ENCODE assay signal across 10 cellular contexts in the genomic region with DNA sequence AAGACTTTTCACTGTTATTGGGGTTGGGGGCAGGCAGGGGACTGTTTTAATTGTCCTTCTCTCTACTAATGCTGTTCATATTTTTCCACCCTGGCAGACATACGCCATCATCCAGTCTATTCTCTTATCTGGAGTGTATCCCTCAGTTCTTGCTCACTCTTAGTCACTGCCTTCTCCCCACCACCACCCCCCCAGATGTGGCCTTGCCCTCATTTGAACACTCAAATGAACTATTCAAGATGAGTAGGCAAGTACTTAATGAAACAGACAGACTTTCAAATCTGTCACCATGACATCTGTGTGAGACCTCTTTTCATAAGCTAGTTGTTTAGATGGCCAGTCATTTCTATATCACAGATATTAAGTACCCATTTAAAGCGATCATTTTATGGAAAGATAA. TPM values are rescaled to one million over a fixed set of nuclear protein-coding genes. Genes with fewer than 3 reads are reported as not detected.
A peak's percentile ranks its signal among the peaks of the same experiment; 100 is the strongest.
DNase-seq lines count a peak whose midpoint lies in the region; ATAC-seq lines count a peak whose summit lies in the region.
"Had no signal": no experiment of that assay in that cellular context is flagged by ENCODE, and none has a peak within 500 bp of the region (broad histone marks: within the 10 kb centered on the region; RNA-seq: fewer than 3 reads in every experiment).

No MANE protein-coding gene starts in this region.

- DNase-seq in activated naive CD4-positive, alpha-beta T cell treated with anti-CD3 and anti-CD28 coated beads for 36 hours: peak; percentile 75
- DNase-seq in activated naive CD4-positive, alpha-beta T cell (lab: John Stamatoyannopoulos, UW): no peak
- DNase-seq in activated CD4-positive, alpha-beta T cell treated with anti-CD3 and anti-CD28 coated beads, Interleukin-2, amount 50 U/mL, for 4 hours: peak; percentile 19 to 37
- peak; percentile 46 for DNase-seq in hepatic stellate cell (ENCODE audit: low spot score)
- DNase-seq in stimulated activated naive B cell treated with anti-CD40 and anti-IgM and Interleukin-4, amounts not matched to agents 10 μg/mL and 1 μg/mL and 100 μg/mL, for 72 hours: no peak
- DNase-seq in foreskin melanocyte: no peak
- DNase-seq in posterior cingulate gyrus: no peak
- DNase-seq: C1 segment of cervical spinal cord had no signal

- H3K36me3 Mint-ChIP-seq in activated naive CD4-positive, alpha-beta T cell treated with anti-CD3 and anti-CD28 coated beads for 36 hours (ENCODE audit: low read depth): peaks cover 26% of the 10 kb centered on the region
- H3K36me3 Mint-ChIP-seq in stimulated activated naive B cell treated with anti-CD40 and anti-IgM and Interleukin-4, amounts not matched to agents 10 μg/mL and 1 μg/mL and 100 μg/mL, for 72 hours: peaks cover 20 to 41% of the 10 kb centered on the region in 2 donors

- H3K9me3 Mint-ChIP-seq in activated naive CD4-positive, alpha-beta T cell treated with anti-CD3 and anti-CD28 coated beads for 36 hours: no peaks in the 10 kb centered on the region
- H3K9me3 Mint-ChIP-seq in stimulated activated naive B cell treated with anti-CD40 and anti-IgM and Interleukin-4, amounts not matched to agents 10 μg/mL and 1 μg/mL and 100 μg/mL, for 72 hours: no peaks in the 10 kb centered on the region
- H3K9me3 Mint-ChIP-seq: nephron had no signal

- intact Hi-C loops in activated naive CD4-positive, alpha-beta T cell treated with anti-CD3 and anti-CD28 coated beads for 36 hours (cut with micrococcal nuclease): loop anchor here (1.0 kb wide), 1 partner anchor 8 kb away; no protein-coding TSS in a partner anchor
- intact Hi-C loops in posterior cingulate gyrus (cut with DNase I): no loop called here

- CTCF ChIA-PET in activated naive CD4-positive, alpha-beta T cell treated with anti-CD3 and anti-CD28 coated beads for 36 hours (lab: Charles Lee): interaction anchor here (0.8 to 1.7 kb wide), 2 partner anchors 9 to 32 kb away, joined by 4 to 9 read pairs; no protein-coding TSS in a partner anchor

- no peaks in the 10 kb centered on the region for H3K27me3 Mint-ChIP-seq in activated naive CD4-positive, alpha-beta T cell treated with anti-CD3 and anti-CD28 coated beads for 36 hours (ENCODE audit: low read depth)
- H3K27me3 Mint-ChIP-seq in stimulated activated naive B cell treated with anti-CD40 and anti-IgM and Interleukin-4, amounts not matched to agents 10 μg/mL and 1 μg/mL and 100 μg/mL, for 72 hours: no peaks in the 10 kb centered on the region

- H3K27ac Mint-ChIP-seq in activated naive CD4-positive, alpha-beta T cell treated with anti-CD3 and anti-CD28 coated beads for 36 hours: peak overlapping the region; percentile 72
- H3K27ac Mint-ChIP-seq in stimulated activated naive B cell treated with anti-CD40 and anti-IgM and Interleukin-4, amounts not matched to agents 10 μg/mL and 1 μg/mL and 100 μg/mL, for 72 hours: no peak overlapping the region

- H3K4me1 Mint-ChIP-seq in activated naive CD4-positive, alpha-beta T cell treated with anti-CD3 and anti-CD28 coated beads for 36 hours (ENCODE audit: low read depth): peaks cover 70% of the 10 kb centered on the region
- peaks cover 24 to 65% of the 10 kb centered on the region in 2 donors for H3K4me1 Mint-ChIP-seq in stimulated activated naive B cell treated with anti-CD40 and anti-IgM and Interleukin-4, amounts not matched to agents 10 μg/mL and 1 μg/mL and 100 μg/mL, for 72 hours

- no peak overlapping the region for H3K4me3 Mint-ChIP-seq in activated naive CD4-positive, alpha-beta T cell treated with anti-CD3 and anti-CD28 coated beads for 36 hours
- no peak overlapping the region for H3K4me3 Mint-ChIP-seq in stimulated activated naive B cell treated with anti-CD40 and anti-IgM and Interleukin-4, amounts not matched to agents 10 μg/mL and 1 μg/mL and 100 μg/mL, for 72 hours
- H3K4me3 Mint-ChIP-seq: nephron had no signal

- ATAC-seq in stimulated activated naive B cell treated with anti-CD40 and anti-IgM and Interleukin-4, amounts not matched to agents 10 μg/mL and 1 μg/mL and 100 μg/mL, for 72 hours (replicated peaks): peak; percentile 33 to 79
- ATAC-seq in GM21723 (IDR thresholded peaks at IDR 0.05; ENCODE audit: unreplicated experiment): no peak

RNA-seq across cellular contexts. Expression of gene NUDT4, which starts 10.1 kb away (rescaled TPM):
- 10 to 100 TPM; 52.2 to 53.1 TPM for total RNA-seq in activated naive CD4-positive, alpha-beta T cell treated with anti-CD3 and anti-CD28 coated beads for 36 hours

RNA-seq across cellular contexts. Expression of gene UBE2N, which starts 54.0 kb away (rescaled TPM):
- total RNA-seq in activated naive CD4-positive, alpha-beta T cell treated with anti-CD3 and anti-CD28 coated beads for 36 hours: 100 to 1,000 TPM; 143 TPM

Comparison
In these comparisons a context has a peak if more than half of its experiments do, and no peak if none do; other contexts are left out.
1. DNase-seq: peak in activated naive CD4-positive, alpha-beta T cell treated with anti-CD3 and anti-CD28 coated beads for 36 hours (single experiment), activated CD4-positive, alpha-beta T cell treated with anti-CD3 and anti-CD28 coated beads, Interleukin-2, amount 50 U/mL, for 4 hours (2 of 2) and hepatic stellate cell (single experiment); none in activated naive CD4-positive, alpha-beta T cell (0 of 4), stimulated activated naive B cell treated with anti-CD40 and anti-IgM and Interleukin-4, amounts not matched to agents 10 μg/mL and 1 μg/mL and 100 μg/mL, for 72 hours (single experiment), foreskin melanocyte (single experiment) and posterior cingulate gyrus (0 of 10).